Comparison of ENCODE assay signal across 8 cellular contexts in the genomic region with DNA sequence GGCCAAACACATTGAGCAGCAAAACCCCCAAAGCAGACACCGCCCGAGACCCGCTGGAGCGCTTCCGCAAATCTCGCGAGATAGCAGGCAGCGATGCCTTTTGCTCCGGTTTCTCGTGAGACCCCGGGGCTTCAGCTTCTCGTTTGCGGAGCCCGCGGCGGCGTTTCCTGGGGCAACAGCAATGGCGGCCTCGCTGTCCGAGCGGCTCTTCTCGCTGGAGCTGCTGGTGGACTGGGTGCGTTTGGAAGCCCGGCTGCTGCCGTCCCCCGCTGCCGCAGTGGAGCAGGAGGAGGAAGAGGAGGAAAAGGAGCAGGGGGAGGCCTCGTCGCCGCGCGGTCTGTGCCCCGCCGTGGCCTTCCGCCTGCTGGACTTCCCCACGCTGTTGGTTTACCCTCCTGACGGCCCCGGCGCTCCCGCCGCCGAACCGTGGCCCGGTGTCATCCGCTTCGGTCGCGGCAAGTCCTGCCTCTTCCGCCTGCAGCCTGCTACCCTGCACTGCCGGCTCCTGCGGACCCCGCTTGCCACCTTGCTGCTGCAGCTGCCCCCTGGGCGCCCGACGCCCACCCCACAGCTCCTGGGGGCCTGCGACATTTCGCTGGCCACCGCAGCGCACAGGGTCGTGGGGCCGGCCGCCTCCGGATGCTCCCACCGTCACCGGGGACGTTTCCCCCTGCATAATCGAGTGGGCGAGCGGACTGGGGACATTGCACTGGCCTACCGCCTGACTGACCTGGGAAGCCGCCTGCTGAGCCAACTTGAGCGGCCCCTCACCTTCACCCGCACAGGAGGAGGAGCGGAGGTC. TPM values are rescaled to one million over a fixed set of nuclear protein-coding genes. Genes with fewer than 3 reads are reported as not detected.
DNase-seq lines count a peak whose midpoint lies in the region; ATAC-seq and TF ChIP-seq lines count a peak whose summit lies in the region.

MAP10 (plus strand) TSS at position 148 of the 802 bp plus-strand sequence; CDS start at position 182, 34 bp downstream.

- no peaks in the 10 kb centered on the region for H3K4me1 ChIP-seq in foreskin keratinocyte
- peaks cover 5% of the 10 kb centered on the region for H3K4me1 ChIP-seq in neural progenitor cell

- peaks cover 2% of the 10 kb centered on the region for H3K36me3 Mint-ChIP-seq in neural progenitor cell

- H3K27me3 ChIP-seq in foreskin keratinocyte: no peaks in the 10 kb centered on the region
- no peaks in the 10 kb centered on the region for H3K27me3 ChIP-seq in neural progenitor cell

- H3K27ac ChIP-seq in foreskin keratinocyte (peak within 1 kb of the TSS; percentile 46), neural progenitor cell (no peak within 1 kb of the TSS)

- H4K20me1 ChIP-seq in neural progenitor cell (ENCODE audit: low read depth): no peaks in the 10 kb centered on the region

- H3F3A ChIP-seq in neural progenitor cell (ENCODE audit: low read depth): peaks cover 6% of the 10 kb centered on the region

- H3K4me2 ChIP-seq in neural progenitor cell: peak within 1 kb of the TSS; percentile 85

- peak within 1 kb of the TSS; percentile 83 for H2AFZ ChIP-seq in neural progenitor cell (replicated peaks)

- H3K27me3 Mint-ChIP-seq in neural progenitor cell (ENCODE audit: insufficient read depth, low read depth): peaks cover 4% of the 10 kb centered on the region
- H3K27me3 Mint-ChIP-seq in stimulated activated naive CD8-positive, alpha-beta T cell treated with anti-CD3 and anti-CD28 coated beads, Interleukin-15, amount 100 ng/mL, for 72 hours: peaks cover 7% of the 10 kb centered on the region

- H3K36me3 ChIP-seq in neural progenitor cell: no peaks in the 10 kb centered on the region

- H3K4me1 Mint-ChIP-seq in neural progenitor cell: peaks cover 4% of the 10 kb centered on the region
- peaks cover 9% of the 10 kb centered on the region for H3K4me1 Mint-ChIP-seq in stimulated activated naive CD8-positive, alpha-beta T cell treated with anti-CD3 and anti-CD28 coated beads, Interleukin-15, amount 100 ng/mL, for 72 hours

- DNase-seq in AG20443 (ENCODE audit: low spot score): peak; percentile 90
- DNase-seq in GM19238 (ENCODE audit: insufficient read length, low spot score): peak; percentile 78
- DNase-seq in RPMI7951 (ENCODE audit: low read depth): peak; percentile 84
- peak; percentile 53 for DNase-seq in activated gamma-delta T cell treated with anti-CD3 and anti-CD28 coated beads, Interleukin-2, amount 50 U/mL, for 16 hours (ENCODE audit: low read depth)
- DNase-seq in foreskin keratinocyte: peak; percentile 28 to 61
- peak; percentile 82 for DNase-seq in neural progenitor cell (ENCODE audit: low spot score)
- DNase-seq in stimulated activated naive CD8-positive, alpha-beta T cell treated with anti-CD3 and anti-CD28 coated beads, Interleukin-15, amount 100 ng/mL, for 72 hours: peak; percentile 79 to 89

- no peak within 1 kb of the TSS for H3K27ac Mint-ChIP-seq in neural progenitor cell
- H3K27ac Mint-ChIP-seq in stimulated activated naive CD8-positive, alpha-beta T cell treated with anti-CD3 and anti-CD28 coated beads, Interleukin-15, amount 100 ng/mL, for 72 hours: peak within 1 kb of the TSS; percentile 95 to 97

- no peaks in the 10 kb centered on the region for H3K9me3 ChIP-seq in neural progenitor cell (ENCODE audit: low read depth)

- TF ChIP-seq CTCF in foreskin keratinocyte (conservative IDR thresholded peaks at IDR 0.05) (no peak), neural progenitor cell (IDR thresholded peaks at IDR 0.05) (no peak)

- H3K9ac ChIP-seq in neural progenitor cell: peak within 1 kb of the TSS; percentile 55

- H3K4me3 Mint-ChIP-seq in neural progenitor cell: no peak within 1 kb of the TSS
- H3K4me3 Mint-ChIP-seq in stimulated activated naive CD8-positive, alpha-beta T cell treated with anti-CD3 and anti-CD28 coated beads, Interleukin-15, amount 100 ng/mL, for 72 hours: peak within 1 kb of the TSS; percentile 95 to 96

- H3K9me3 Mint-ChIP-seq in neural progenitor cell: peaks cover 11% of the 10 kb centered on the region
- H3K9me3 Mint-ChIP-seq in stimulated activated naive CD8-positive, alpha-beta T cell treated with anti-CD3 and anti-CD28 coated beads, Interleukin-15, amount 100 ng/mL, for 72 hours: peaks cover 5 to 22% of the 10 kb centered on the region in 2 donors

- H3K79me2 ChIP-seq in neural progenitor cell (ENCODE audit: low read depth): no peaks in the 10 kb centered on the region

- ATAC-seq in HG03460 (IDR thresholded peaks at IDR 0.05; ENCODE audit: unreplicated experiment): peak; percentile 97
- ATAC-seq in foreskin keratinocyte: peak; percentile 81
- peak; percentile 93 for ATAC-seq in stimulated activated naive CD8-positive, alpha-beta T cell treated with anti-CD3 and anti-CD28 coated beads, Interleukin-15, amount 100 ng/mL, for 72 hours

- H3K4me3 ChIP-seq in neural progenitor cell: peak within 1 kb of the TSS; percentile 67

RNA-seq across cellular contexts. Expression of gene MAP10, which starts in this region (rescaled TPM):
- 4.9 and 7.3 TPM in 2 replicates for total RNA-seq in RPMI7951 (2014; rRNA removed; shearing (Covaris generic))
- total RNA-seq in foreskin keratinocyte (0.99 and 1.0 TPM in 2 replicates), neural progenitor cell (ENCODE audit: low replicate concordance) (3.3 and 4.2 TPM in 2 replicates)
- polyA plus RNA-seq in foreskin keratinocyte: 0.28 and 0.30 TPM in 2 replicates
